16 cellular contexts compared by ENCODE assay signal in genomic region chrX:11103006-11103405, GRCh38.
"Had no signal": no experiment of that assay in that cellular context is flagged by ENCODE, and none has a peak within 500 bp of the region (broad histone marks: within the 10 kb centered on the region; RNA-seq: fewer than 3 reads in every experiment).

No MANE protein-coding gene starts in this region.

- H3K36me3 Mint-ChIP-seq: activated naive CD4-positive, alpha-beta T cell treated with anti-CD3 and anti-CD28 coated beads, Interleukin-2, amount 10 ng/mL, durations not matched to agents 7 days and 5 days; memory B cell had no signal

- H3K9me3 Mint-ChIP-seq: activated naive CD4-positive, alpha-beta T cell treated with anti-CD3 and anti-CD28 coated beads, Interleukin-2, amount 10 ng/mL, durations not matched to agents 7 days and 5 days; memory B cell had no signal

- H3K27me3 Mint-ChIP-seq: activated naive CD4-positive, alpha-beta T cell treated with anti-CD3 and anti-CD28 coated beads, Interleukin-2, amount 10 ng/mL, durations not matched to agents 7 days and 5 days; memory B cell had no signal

- DNase-seq: activated CD4-positive, alpha-beta T cell treated with anti-CD3 and anti-CD28 coated beads for 1 hour; activated CD8-positive, alpha-beta memory T cell treated with anti-CD3 and anti-CD28 coated beads, Interleukin-2, amount 50 U/mL, for 48 hours; activated CD8-positive, alpha-beta T cell treated with anti-CD3 and anti-CD28 coated beads, Interleukin-2, amount 10 ng/mL, durations not matched to agents 7 days and 5 days; activated naive CD4-positive, alpha-beta T cell treated with anti-CD3 and anti-CD28 coated beads, Interleukin-2, amount 10 ng/mL, durations not matched to agents 7 days and 5 days; adrenal gland; body of pancreas; central memory CD4-positive, alpha-beta T cell; effector CD4-positive, alpha-beta T cell; gastrocnemius medialis; left ventricle myocardium inferior; nephron progenitor cell; stimulated activated CD4-positive, alpha-beta T cell treated with anti-CD3 and anti-CD28 coated beads, Interleukin-12 subunit alpha, Interleukin-12 subunit beta, amount 100 ng/mL, for 4 hours; stimulated activated naive CD4-positive, alpha-beta T cell treated with Interleukin-2 at 50 U/mL for 16 hours had no signal

- H3K27ac Mint-ChIP-seq: activated CD8-positive, alpha-beta T cell treated with anti-CD3 and anti-CD28 coated beads, Interleukin-2, amount 10 ng/mL, durations not matched to agents 7 days and 5 days; activated naive CD4-positive, alpha-beta T cell treated with anti-CD3 and anti-CD28 coated beads, Interleukin-2, amount 10 ng/mL, durations not matched to agents 7 days and 5 days; memory B cell; nephron progenitor cell had no signal

- H3K4me3 Mint-ChIP-seq: activated CD8-positive, alpha-beta T cell treated with anti-CD3 and anti-CD28 coated beads, Interleukin-2, amount 10 ng/mL, durations not matched to agents 7 days and 5 days; activated naive CD4-positive, alpha-beta T cell treated with anti-CD3 and anti-CD28 coated beads, Interleukin-2, amount 10 ng/mL, durations not matched to agents 7 days and 5 days; memory B cell; nephron progenitor cell had no signal

- H3K4me3 ChIP-seq: adrenal gland, body of pancreas, coronary artery, gastrocnemius medialis, left ventricle myocardium inferior, thoracic aorta had no signal

- ATAC-seq: activated CD8-positive, alpha-beta T cell treated with anti-CD3 and anti-CD28 coated beads, Interleukin-2, amount 10 ng/mL, durations not matched to agents 7 days and 5 days; body of pancreas; gastrocnemius medialis had no signal

- H3K4me1 Mint-ChIP-seq: activated naive CD4-positive, alpha-beta T cell treated with anti-CD3 and anti-CD28 coated beads, Interleukin-2, amount 10 ng/mL, durations not matched to agents 7 days and 5 days; memory B cell had no signal
